16 cellular contexts compared by ENCODE assay signal in genomic region chr2:18518116-18519111, GRCh38. TPM values are rescaled to one million over a fixed set of nuclear protein-coding genes. Genes with fewer than 3 reads are reported as not detected.
DNase-seq lines count a peak whose midpoint lies in the region; ATAC-seq, FAIRE-seq and TF ChIP-seq lines count a peak whose summit lies in the region.
"Had no signal": no experiment of that assay in that cellular context is flagged by ENCODE, and none has a peak within 500 bp of the region (broad histone marks: within the 10 kb centered on the region; RNA-seq: fewer than 3 reads in every experiment).

No MANE protein-coding gene starts in this region.

- H3K9me3 ChIP-seq in GM23248 (ENCODE audit: low read depth), result no peaks in the 10 kb centered on the region
- H3K9me3 ChIP-seq in adipocyte (ENCODE audit: control insufficient read depth, low read length), result no peaks in the 10 kb centered on the region
- no peaks in the 10 kb centered on the region for H3K9me3 ChIP-seq in gastroesophageal sphincter
- no peaks in the 10 kb centered on the region for H3K9me3 ChIP-seq in sigmoid colon
- H3K9me3 ChIP-seq: suprapubic skin had no signal

- WGBS in GM23248 (ENCODE audit: low coverage in 1 of 2, low lambda C conversion rate in 2 of 2, missing lambda C conversion rate in 2 of 2), 2 experiments, result 85 to 87% methylated on average over 11 of the region's 11 CpGs
- 22 to 26% methylated on average over 8 to 11 of the region's 11 CpGs for WGBS in gastroesophageal sphincter (ENCODE audit: low coverage in 1 of 2), 2 donors
- WGBS in sigmoid colon, 2 donors, result 41 to 60% methylated on average over 11 of the region's 11 CpGs

- DNase-seq in GM23248 (peak; percentile 64), adipocyte (ENCODE audit: low read depth) (peak; percentile 69), sigmoid colon (no peak), GM12891 (ENCODE audit: insufficient read length, low spot score) (no peak)
- no peak for DNase-seq in stimulated activated CD8-positive, alpha-beta memory T cell treated with anti-CD3 and anti-CD28 coated beads, Interleukin-4, amount 100 ng/mL, for 48 hours
- no peak for DNase-seq in activated CD8-positive, alpha-beta memory T cell treated with anti-CD3 and anti-CD28 coated beads, Interleukin-2, amount 10 ng/mL, durations not matched to agents 7 days and 5 days
- DNase-seq: activated CD4-positive, alpha-beta T cell treated with anti-CD3 and anti-CD28 coated beads, Interleukin-2, amount 50 U/mL, for 48 hours; left cardiac atrium; NCI-H1417; T-cell had no signal

- TF ChIP-seq POLR2A in gastroesophageal sphincter (IDR thresholded peaks at IDR 0.05), result no peak
- no peak for TF ChIP-seq POLR2A in sigmoid colon (IDR thresholded peaks at IDR 0.05)
- TF ChIP-seq POLR2A in GM12891 (IDR thresholded peaks at IDR 0.05; ENCODE audit: low read depth, low read length), result no peak

- no peaks in the 10 kb centered on the region for H3K9me2 ChIP-seq in GM23248 (ENCODE audit: insufficient read depth)

- ATAC-seq in gastroesophageal sphincter (peak; percentile 34), GM21447 (IDR thresholded peaks at IDR 0.05; ENCODE audit: unreplicated experiment) (no peak)
- no peak for ATAC-seq in activated CD8-positive, alpha-beta memory T cell treated with anti-CD3 and anti-CD28 coated beads, Interleukin-2, amount 10 ng/mL, durations not matched to agents 7 days and 5 days
- ATAC-seq: T-cell had no signal

- no peaks in the 10 kb centered on the region for H3K36me3 ChIP-seq in GM23248 (ENCODE audit: low read depth)
- H3K36me3 ChIP-seq in adipocyte (ENCODE audit: control insufficient read depth, insufficient read depth, low read length, severe bottlenecking), result no peaks in the 10 kb centered on the region
- H3K36me3 ChIP-seq in gastroesophageal sphincter, result no peaks in the 10 kb centered on the region
- no peaks in the 10 kb centered on the region for H3K36me3 ChIP-seq in sigmoid colon
- H3K36me3 ChIP-seq: suprapubic skin had no signal

- H3K27ac ChIP-seq in GM23248 (no peak overlapping the region), gastroesophageal sphincter (peak overlapping the region; percentile 76 to 91 (median 80)), sigmoid colon (peak overlapping the region; percentile 57 to 78 (median 73))
- H3K27ac ChIP-seq: suprapubic skin had no signal

- H2AFZ ChIP-seq in GM23248, result no peak overlapping the region

- H3F3A ChIP-seq in GM23248 (ENCODE audit: insufficient read depth), result peaks cover 7% of the 10 kb centered on the region

- no peak for FAIRE-seq in GM12891 (lab: Jason Lieb, UNC)
- FAIRE-seq: D721Med, endometrium had no signal

- no peaks in the 10 kb centered on the region for H4K20me1 ChIP-seq in GM23248 (ENCODE audit: insufficient read depth)

- in situ Hi-C loops in GM23248 (cut with MboI), result no loop called here

- H3K4me1 ChIP-seq in GM23248 (ENCODE audit: insufficient read depth) (peaks cover 41% of the 10 kb centered on the region), adipocyte (ENCODE audit: control insufficient read depth, insufficient read depth, low read length) (peaks cover 50% of the 10 kb centered on the region), gastroesophageal sphincter (peaks cover 17 to 94% (median 42%) of the 10 kb centered on the region in 3 donors), sigmoid colon (peaks cover 0 to 66% (median 61%) of the 10 kb centered on the region in 4 donors)

- H3K79me2 ChIP-seq in GM23248 (ENCODE audit: insufficient read depth), result no peaks in the 10 kb centered on the region

- no peak overlapping the region for H3K27ac Mint-ChIP-seq in activated CD8-positive, alpha-beta memory T cell treated with anti-CD3 and anti-CD28 coated beads, Interleukin-2, amount 10 ng/mL, durations not matched to agents 7 days and 5 days
- H3K27ac Mint-ChIP-seq: activated naive CD4-positive, alpha-beta T cell treated with anti-CD3 and anti-CD28 coated beads, Interleukin-2, amount 50 U/mL, for 24 hours; T-cell had no signal

- no peak overlapping the region for H3K9ac ChIP-seq in GM23248
- H3K9ac ChIP-seq in adipocyte (ENCODE audit: low read length), result peak overlapping the region; percentile 40

- intact Hi-C loops in sigmoid colon (cut with DNase I), result loop anchor here (5.0 kb wide), 1 partner anchor 76 kb away; no protein-coding TSS in a partner anchor

- no peaks in the 10 kb centered on the region for H3K36me3 Mint-ChIP-seq in activated CD8-positive, alpha-beta memory T cell treated with anti-CD3 and anti-CD28 coated beads, Interleukin-2, amount 10 ng/mL, durations not matched to agents 7 days and 5 days
- H3K36me3 Mint-ChIP-seq: activated naive CD4-positive, alpha-beta T cell treated with anti-CD3 and anti-CD28 coated beads, Interleukin-2, amount 50 U/mL, for 24 hours; T-cell had no signal

- TF ChIP-seq CTCF in gastroesophageal sphincter (IDR thresholded peaks at IDR 0.05) (no peak), sigmoid colon (IDR thresholded peaks at IDR 0.05) (no peak)

- H3K27me3 Mint-ChIP-seq in activated CD8-positive, alpha-beta memory T cell treated with anti-CD3 and anti-CD28 coated beads, Interleukin-2, amount 10 ng/mL, durations not matched to agents 7 days and 5 days, result peaks cover 17% of the 10 kb centered on the region

- no peaks in the 10 kb centered on the region for H3K9me3 Mint-ChIP-seq in activated CD8-positive, alpha-beta memory T cell treated with anti-CD3 and anti-CD28 coated beads, Interleukin-2, amount 10 ng/mL, durations not matched to agents 7 days and 5 days (ENCODE audit: low read depth)
- H3K9me3 Mint-ChIP-seq: activated naive CD4-positive, alpha-beta T cell treated with anti-CD3 and anti-CD28 coated beads, Interleukin-2, amount 50 U/mL, for 24 hours; T-cell had no signal

- H3K4me3 Mint-ChIP-seq in activated CD8-positive, alpha-beta memory T cell treated with anti-CD3 and anti-CD28 coated beads, Interleukin-2, amount 10 ng/mL, durations not matched to agents 7 days and 5 days, result no peak overlapping the region
- H3K4me3 Mint-ChIP-seq: activated naive CD4-positive, alpha-beta T cell treated with anti-CD3 and anti-CD28 coated beads, Interleukin-2, amount 50 U/mL, for 24 hours; T-cell had no signal

- H3K4me1 Mint-ChIP-seq in activated CD8-positive, alpha-beta memory T cell treated with anti-CD3 and anti-CD28 coated beads, Interleukin-2, amount 10 ng/mL, durations not matched to agents 7 days and 5 days, result no peaks in the 10 kb centered on the region
- H3K4me1 Mint-ChIP-seq: activated naive CD4-positive, alpha-beta T cell treated with anti-CD3 and anti-CD28 coated beads, Interleukin-2, amount 50 U/mL, for 24 hours; T-cell had no signal

- CTCF ChIA-PET in activated CD8-positive, alpha-beta memory T cell treated with anti-CD3 and anti-CD28 coated beads, Interleukin-2, amount 10 ng/mL, durations not matched to agents 7 days and 5 days (lab: Charles Lee), result interaction anchor here (0.7 kb wide), 1 partner anchor 42 kb away, joined by 3 read pairs; the partner anchor contains the start of gene RDH14

- H3K4me3 ChIP-seq in GM23248 (no peak overlapping the region), adipocyte (ENCODE audit: low read length) (peak overlapping the region; percentile 30), gastroesophageal sphincter (no peak overlapping the region), sigmoid colon (no peak overlapping the region)
- H3K4me3 ChIP-seq: suprapubic skin had no signal

- no peaks in the 10 kb centered on the region for H3K27me3 ChIP-seq in GM23248 (replicated peaks; ENCODE audit: insufficient read depth)
- H3K27me3 ChIP-seq in adipocyte (replicated peaks; ENCODE audit: control insufficient read depth, insufficient read depth, low read length), result no peaks in the 10 kb centered on the region
- H3K27me3 ChIP-seq in gastroesophageal sphincter, result no peaks in the 10 kb centered on the region
- no peaks in the 10 kb centered on the region for H3K27me3 ChIP-seq in sigmoid colon
- H3K27me3 ChIP-seq: suprapubic skin had no signal

- H3K4me2 ChIP-seq in GM23248 (ENCODE audit: unreplicated experiment), result no peak overlapping the region

- TF ChIP-seq EP300 in gastroesophageal sphincter (IDR thresholded peaks at IDR 0.05), result no peak
- no peak for TF ChIP-seq EP300 in sigmoid colon (IDR thresholded peaks at IDR 0.05)

TF ChIP-seq in GM12891, 5 proteins besides CTCF, POLR2A, EP300 and RAD21:
- TF ChIP-seq PAX5 (IDR thresholded peaks at IDR 0.05; ENCODE audit: insufficient read depth, low read length, severe bottlenecking) (no peak), SPI1 (IDR thresholded peaks at IDR 0.05; ENCODE audit: low read depth, low read length) (no peak), POU2F2 (IDR thresholded peaks at IDR 0.05; ENCODE audit: low read depth, low read length) (no peak), POLR2AphosphoS5 (IDR thresholded peaks at IDR 0.05; ENCODE audit: low read depth, low read length) (no peak), TAF1 (IDR thresholded peaks at IDR 0.05; ENCODE audit: low read depth, low read length) (no peak)
TF ChIP-seq in GM12891: peak in this region for 0.

RNA-seq across cellular contexts. Expression of gene RDH14, which starts 42.0 kb away (rescaled TPM):
- total RNA-seq in GM23248 (2014; rRNA removed; shearing (Covaris generic)), result 25.2 and 29.8 TPM in 2 replicates
- polyA plus RNA-seq in GM23248 (2016; fragmentation: Nextera tagmentation; extraction: Ambion mirVana) (31.3 and 32.5 TPM in 2 replicates), sigmoid colon (10 to 100 TPM; 15.3 to 17.9 (median 16.8) TPM)
- total RNA-seq in gastroesophageal sphincter (10 to 100 TPM; 49.7 to 76.3 (median 61.9) TPM), sigmoid colon (10 to 100 TPM; 37.5 to 45.7 (median 39.9) TPM)
- 13.3 TPM for polyA plus RNA-seq in GM12891 (2012; ENCODE audit: low read depth, missing spikeins)
- 10 to 100 TPM; 16.6 to 19.3 TPM for total RNA-seq in activated CD8-positive, alpha-beta memory T cell treated with anti-CD3 and anti-CD28 coated beads, Interleukin-2, amount 10 ng/mL, durations not matched to agents 7 days and 5 days

Comparison
In these comparisons a context has a peak if more than half of its experiments do, and no peak if none do; other contexts are left out.
1. DNase-seq: peak in GM23248 (single experiment) and adipocyte (single experiment); none in sigmoid colon (single experiment), stimulated activated CD8-positive, alpha-beta memory T cell treated with anti-CD3 and anti-CD28 coated beads, Interleukin-4, amount 100 ng/mL, for 48 hours (single experiment), GM12891 (single experiment) and activated CD8-positive, alpha-beta memory T cell treated with anti-CD3 and anti-CD28 coated beads, Interleukin-2, amount 10 ng/mL, durations not matched to agents 7 days and 5 days (single experiment).